ENCODE assay signal across 16 cellular contexts in genomic region chr1:61424382-61424781, GRCh38.
A peak's percentile ranks its signal among the peaks of the same experiment; 100 is the strongest.
DNase-seq lines count a peak whose midpoint lies in the region; ATAC-seq and TF ChIP-seq lines count a peak whose summit lies in the region.
"Had no signal": no experiment of that assay in that cellular context is flagged by ENCODE, and none has a peak within 500 bp of the region (broad histone marks: within the 10 kb centered on the region; RNA-seq: fewer than 3 reads in every experiment).

No MANE protein-coding gene starts in this region.

- no peaks in the 10 kb centered on the region for H3K27me3 ChIP-seq in RWPE2 (ENCODE audit: insufficient read depth, poor library complexity, severe bottlenecking)

- H3K36me3 Mint-ChIP-seq in nephron (ENCODE audit: low read depth), result peaks cover 17% of the 10 kb centered on the region
- H3K36me3 Mint-ChIP-seq: WTC11 had no signal

- H3K4me1 ChIP-seq in RWPE2 (ENCODE audit: insufficient read depth, poor library complexity, severe bottlenecking), result peaks cover 17% of the 10 kb centered on the region

- H3K27me3 Mint-ChIP-seq in nephron (ENCODE audit: low read depth), result no peaks in the 10 kb centered on the region
- H3K27me3 Mint-ChIP-seq: dendritic cell treated with granulocyte-macrophage colony-stimulating factor and Interleukin-4, amounts not matched to agents 40 ng/mL and 50 ng/mL, for 4 days had no signal

- peaks cover 7% of the 10 kb centered on the region; the same call in 1 of the 2 replicates for H3K36me3 ChIP-seq in RWPE2 (ENCODE audit: low read depth)

- TF ChIP-seq CTCF in RWPE2 (IDR thresholded peaks at IDR 0.05; ENCODE audit: poor library complexity, severe bottlenecking) (no peak), nephron (IDR thresholded peaks at IDR 0.05; ENCODE audit: unreplicated experiment in 3 of 3) (no peak)

- no peak overlapping the region for H3K4me3 ChIP-seq in RWPE2 (ENCODE audit: severe bottlenecking)

- H3K9me3 ChIP-seq in RWPE2 (ENCODE audit: severe bottlenecking), result no peaks in the 10 kb centered on the region

- H3K27ac Mint-ChIP-seq in nephron, result peak overlapping the region; percentile 44 to 86 (median 78)
- H3K27ac Mint-ChIP-seq: dendritic cell treated with granulocyte-macrophage colony-stimulating factor and Interleukin-4, amounts not matched to agents 40 ng/mL and 50 ng/mL, for 4 days; WTC11 had no signal

- ATAC-seq in RWPE2 (ENCODE audit: low read depth) (peak; percentile 31; the same call in 1 of the 3 replicates), HG03378 (IDR thresholded peaks at IDR 0.05; ENCODE audit: unreplicated experiment) (no peak)
- ATAC-seq: Panc1, WTC11 had no signal

- peak; percentile 48 for DNase-seq in DMS79 (lab: John Stamatoyannopoulos, UW)
- no peak for DNase-seq in DMS79 treated with DMSO at 0.1 percent for 48 hours (lab: John Stamatoyannopoulos, UW)
- peak; percentile 28 for DNase-seq in NCI-H1105 (lab: John Stamatoyannopoulos, UW)
- no peak for DNase-seq in RWPE2 (ENCODE audit: low spot score)
- no peak for DNase-seq in DMS 273 treated with DMSO at 0.1 percent for 48 hours (lab: John Stamatoyannopoulos, UW)
- DNase-seq in activated gamma-delta T cell (lab: John Stamatoyannopoulos, UW), result no peak
- DNase-seq: anterior cingulate cortex, head of caudate nucleus, kidney, occipital lobe had no signal

- peaks cover 46% of the 10 kb centered on the region for H3K4me1 Mint-ChIP-seq in nephron

- H3K4me3 Mint-ChIP-seq in nephron, result no peak overlapping the region
- H3K4me3 Mint-ChIP-seq: dendritic cell treated with granulocyte-macrophage colony-stimulating factor and Interleukin-4, amounts not matched to agents 40 ng/mL and 50 ng/mL, for 4 days; WTC11 had no signal

- H3K9me3 Mint-ChIP-seq in nephron, result no peaks in the 10 kb centered on the region
- H3K9me3 Mint-ChIP-seq: dendritic cell treated with granulocyte-macrophage colony-stimulating factor and Interleukin-4, amounts not matched to agents 40 ng/mL and 50 ng/mL, for 4 days; WTC11 had no signal

- H3K27ac ChIP-seq in RWPE2 (ENCODE audit: poor library complexity, severe bottlenecking), result no peak overlapping the region
- H3K27ac ChIP-seq: 22Rv1 had no signal

Comparison
In these comparisons a context has a peak if more than half of its experiments do, and no peak if none do; other contexts are left out.
1. DNase-seq: peak in DMS79 (single experiment) and NCI-H1105 (single experiment); none in DMS79 treated with DMSO at 0.1 percent for 48 hours (single experiment), RWPE2 (single experiment), DMS 273 treated with DMSO at 0.1 percent for 48 hours (single experiment) and activated gamma-delta T cell (single experiment).